12 cellular contexts compared by ENCODE assay signal in genomic region chr11:102115557-102115956, GRCh38. TPM values are rescaled to one million over a fixed set of nuclear protein-coding genes. Genes with fewer than 3 reads are reported as not detected.
DNase-seq lines count a peak whose midpoint lies in the region; ATAC-seq, FAIRE-seq and TF ChIP-seq lines count a peak whose summit lies in the region.
"Had no signal": no experiment of that assay in that cellular context is flagged by ENCODE, and none has a peak within 500 bp of the region (broad histone marks: within the 10 kb centered on the region; RNA-seq: fewer than 3 reads in every experiment).

No MANE protein-coding gene starts in this region.

- peak; percentile 69 for FAIRE-seq in pancreas (lab: Jason Lieb, UNC)

- H3K36me3 ChIP-seq in hepatocyte (replicated peaks; ENCODE audit: insufficient read depth, low read depth) = no peaks in the 10 kb centered on the region
- no peaks in the 10 kb centered on the region for H3K36me3 ChIP-seq in pancreas
- H3K36me3 ChIP-seq: Peyer's patch had no signal

- H3K9me3 ChIP-seq in hepatocyte (ENCODE audit: low read depth) (no peaks in the 10 kb centered on the region), pancreas (no peaks in the 10 kb centered on the region)
- H3K9me3 ChIP-seq: Peyer's patch had no signal

- H4K20me1 ChIP-seq in hepatocyte (ENCODE audit: insufficient read depth, poor library complexity, severe bottlenecking) = peaks cover 35% of the 10 kb centered on the region

- H3K27me3 ChIP-seq in hepatocyte = no peaks in the 10 kb centered on the region
- no peaks in the 10 kb centered on the region for H3K27me3 ChIP-seq in pancreas
- H3K27me3 ChIP-seq: Peyer's patch had no signal

- ATAC-seq in pancreas = peak; percentile 53 to 68 (median 61)
- no peak for ATAC-seq in GM21737 (IDR thresholded peaks at IDR 0.05; ENCODE audit: unreplicated experiment)
- ATAC-seq in GM19455 (IDR thresholded peaks at IDR 0.05; ENCODE audit: unreplicated experiment) = no peak
- no peak for ATAC-seq in GM19463 (IDR thresholded peaks at IDR 0.05; ENCODE audit: unreplicated experiment)
- ATAC-seq: activated CD8-positive, alpha-beta T cell treated with anti-CD3 and anti-CD28 coated beads, Interleukin-2, amount 10 ng/mL, durations not matched to agents 7 days and 5 days had no signal

- H3K9me2 ChIP-seq in hepatocyte (replicated peaks; ENCODE audit: insufficient read depth) = no peaks in the 10 kb centered on the region

- intact Hi-C loops in pancreas (cut with DNase I) = no loop called here

- H3K79me2 ChIP-seq in hepatocyte = peaks cover 82% of the 10 kb centered on the region

- H2AFZ ChIP-seq in hepatocyte = no peak overlapping the region

- peak overlapping the region; percentile 77 for H3K4me2 ChIP-seq in hepatocyte

- H3K4me1 ChIP-seq in hepatocyte (ENCODE audit: insufficient read depth) (peaks cover 68% of the 10 kb centered on the region), pancreas (peaks cover 19 to 38% (median 22%) of the 10 kb centered on the region in 3 donors)

- H3K4me3 ChIP-seq in WI38 (ENCODE audit: low read depth, low read length) (peak overlapping the region; percentile 24; the same call in 1 of the 2 replicates), hepatocyte (no peak overlapping the region), pancreas (no peak overlapping the region)
- H3K4me3 ChIP-seq: Peyer's patch had no signal

- H3K27ac ChIP-seq in hepatocyte (peak overlapping the region; percentile 97), pancreas (peak overlapping the region in 2 of 4 donors; percentile 30 to 54)

- no peak for TF ChIP-seq CTCF in WI38 (IDR thresholded peaks at IDR 0.05; ENCODE audit: low read depth, low read length)
- TF ChIP-seq CTCF in hepatocyte (IDR thresholded peaks at IDR 0.05; ENCODE audit: poor library complexity) = no peak
- TF ChIP-seq CTCF in pancreas (IDR thresholded peaks at IDR 0.05) = no peak

- DNase-seq in EH (ENCODE audit: low read depth) (peak; percentile 64), hepatocyte (ENCODE audit: low spot score) (peak; percentile 79), pancreas (peak in 3 of 6 donors; percentile 13 to 26 (median 20)), NOMO-1 (lab: John Stamatoyannopoulos, UW; ENCODE audit: unreplicated experiment in 2 of 2) (no peak)
- DNase-seq: activated CD8-positive, alpha-beta T cell treated with anti-CD3 and anti-CD28 coated beads, Interleukin-2, amount 10 ng/mL, durations not matched to agents 7 days and 5 days; CD4-positive, alpha-beta memory T cell; naive B cell; Peyer's patch had no signal

RNA-seq across cellular contexts. Expression of gene YAP1, which starts 5.3 kb away (rescaled TPM):
- 111 and 125 TPM in 2 replicates for total RNA-seq in hepatocyte
- polyA plus RNA-seq in hepatocyte = 20.6 and 28.5 TPM in 2 replicates
- 10 to 100 TPM; 15.3 to 46.5 (median 17.9) TPM for total RNA-seq in pancreas
- 10 to 100 TPM in 1 of 2 donors, 1 to 10 TPM in 1; 8.7 to 14.2 TPM for polyA plus RNA-seq in pancreas
- total RNA-seq: activated CD8-positive, alpha-beta T cell treated with anti-CD3 and anti-CD28 coated beads, Interleukin-2, amount 10 ng/mL, durations not matched to agents 7 days and 5 days had no signal
- polyA plus RNA-seq: CD4-positive, alpha-beta memory T cell had no signal

Comparison
In these comparisons a context has a peak if more than half of its experiments do, and no peak if none do; other contexts are left out.
1. DNase-seq: peak in EH (single experiment) and hepatocyte (single experiment); none in NOMO-1 (0 of 2).
2. ATAC-seq: peak in pancreas (4 of 4); none in GM21737 (single experiment), GM19455 (single experiment) and GM19463 (single experiment).